In genomic region chr11:72244317-72245231, GRCh38 we compare ENCODE assay signal across 13 cellular contexts. TPM values are rescaled to one million over a fixed set of nuclear protein-coding genes. Genes with fewer than 3 reads are reported as not detected.
A peak's percentile ranks its signal among the peaks of the same experiment; 100 is the strongest.
DNase-seq lines count a peak whose midpoint lies in the region; FAIRE-seq and TF ChIP-seq lines count a peak whose summit lies in the region.
"Had no signal": no experiment of that assay in that cellular context is flagged by ENCODE, and none has a peak within 500 bp of the region (broad histone marks: within the 10 kb centered on the region; RNA-seq: fewer than 3 reads in every experiment).

No MANE protein-coding gene starts in this region.

- H3K9me3 ChIP-seq in A673 (ENCODE audit: low read depth, low read length, poor library complexity, severe bottlenecking): no peaks in the 10 kb centered on the region
- H3K9me3 ChIP-seq in small intestine (ENCODE audit: control insufficient read depth, low read depth): no peaks in the 10 kb centered on the region

- TF ChIP-seq CTCF in A673 (conservative IDR thresholded peaks at IDR 0.05; ENCODE audit: low read depth, low read length): no peak
- no peak for TF ChIP-seq CTCF in GM13977 (IDR thresholded peaks at IDR 0.05; ENCODE audit: extremely low read depth, insufficient read depth, missing control alignments)
- no peak for TF ChIP-seq CTCF in nephron progenitor cell (IDR thresholded peaks at IDR 0.05)

- H3K4me1 ChIP-seq in A673 (ENCODE audit: insufficient read depth, low read length, poor library complexity, severe bottlenecking) (no peaks in the 10 kb centered on the region), small intestine (ENCODE audit: control insufficient read depth in 2 of 2, insufficient read depth in 1 of 2, low read depth in 1 of 2, low read length in 1 of 2) (peaks cover 0 to 2% of the 10 kb centered on the region in 2 donors)

- in situ Hi-C loops in GM13977 (cut with MboI; ENCODE audit: low pct_unique_long_range_greater_than_20kb, low sequenced_read_pairs, unreplicated experiment): no loop called here

- peak overlapping the region; percentile 75 for H3K4me3 Mint-ChIP-seq in nephron progenitor cell
- H3K4me3 Mint-ChIP-seq: T-helper 2 cell treated with Interferon-gamma antibody and Interleukin-4, amounts not matched to agents 5 μg/mL and 100 μg/mL, for 36 hours had no signal

- BruUV-seq in A673 (replicated peaks; lab: Mats Ljungman, UMichigan): no TSS peak

- H3K4me1 Mint-ChIP-seq in nephron progenitor cell: peaks cover 24% of the 10 kb centered on the region

- no peak for DNase-seq in A673 (ENCODE audit: low spot score)
- DNase-seq in GM13977 (ENCODE audit: low spot score): peak; percentile 43
- peak; percentile 65 for DNase-seq in ecto neural progenitor cell (ENCODE audit: low spot score)
- peak; percentile 58 for DNase-seq in nephron progenitor cell
- no peak for DNase-seq in effector CD8-positive, alpha-beta T cell (lab: John Stamatoyannopoulos, UW)
- no peak for DNase-seq in NOMO-1 treated with DMSO at 0.1 percent for 48 hours (lab: John Stamatoyannopoulos, UW; ENCODE audit: unreplicated experiment)
- DNase-seq in COR-L47 (lab: John Stamatoyannopoulos, UW): no peak
- no peak for DNase-seq in small intestine
- DNase-seq: NCI-H774; stimulated activated CD4-positive, alpha-beta T cell treated with anti-CD3 and anti-CD28 coated beads, Interleukin-15, amount 100 ng/mL, for 24 hours had no signal

- intact Hi-C loops in A673 (cut with micrococcal nuclease; ENCODE audit: unreplicated experiment): no loop called here

- FAIRE-seq in small intestine (lab: Jason Lieb, UNC): no peak
- FAIRE-seq: bronchial epithelial cell, D721Med had no signal

- H3K4me3 ChIP-seq in A673 (ENCODE audit: low read depth, low read length, poor library complexity, severe bottlenecking) (peak overlapping the region; percentile 20), small intestine (ENCODE audit: low read depth in 1 of 2, low read length in 2 of 2) (peak overlapping the region in 1 of 2 donors; percentile 13)

- H3K36me3 Mint-ChIP-seq in nephron progenitor cell (ENCODE audit: low read depth): no peaks in the 10 kb centered on the region

- H3K27ac Mint-ChIP-seq in nephron progenitor cell: no peak overlapping the region
- H3K27ac Mint-ChIP-seq: T-helper 2 cell treated with Interferon-gamma antibody and Interleukin-4, amounts not matched to agents 5 μg/mL and 100 μg/mL, for 36 hours had no signal

- H3K27me3 ChIP-seq in A673 (replicated peaks; ENCODE audit: insufficient read depth, low read depth, low read length, poor library complexity) (peaks cover 84% of the 10 kb centered on the region), small intestine (ENCODE audit: control insufficient read depth in 2 of 2, insufficient read depth in 2 of 2, low read length in 2 of 2) (peaks cover 12 to 38% of the 10 kb centered on the region in 2 donors)

- 8 to 12% (median 8%) methylated on average over 45 to 49 of the region's 49 CpGs for WGBS in small intestine, 3 donors

- peaks cover 39% of the 10 kb centered on the region for H3K27me3 Mint-ChIP-seq in nephron progenitor cell (ENCODE audit: low read depth, poor library complexity)

- peaks cover 14% of the 10 kb centered on the region for H3K9me3 Mint-ChIP-seq in nephron progenitor cell
- H3K9me3 Mint-ChIP-seq: T-helper 2 cell treated with Interferon-gamma antibody and Interleukin-4, amounts not matched to agents 5 μg/mL and 100 μg/mL, for 36 hours had no signal

- H3K36me3 ChIP-seq in A673 (ENCODE audit: insufficient read depth, low read length, poor library complexity, severe bottlenecking) (no peaks in the 10 kb centered on the region), small intestine (ENCODE audit: control insufficient read depth in 2 of 2, insufficient read depth in 2 of 2, low read length in 2 of 2) (no peaks in the 10 kb centered on the region)

- POLR2A ChIA-PET in A673 (lab: Charles Lee; ENCODE audit: low non-redundant PET): interaction anchor here (0.5 kb wide), 1 partner anchor 33 kb away, joined by 3 read pairs; no protein-coding TSS in a partner anchor

- CTCF ChIA-PET in A673 (lab: Charles Lee): interaction anchor here (0.5 kb wide), 1 partner anchor 108 kb away, joined by 3 read pairs; no protein-coding TSS in a partner anchor

- no peak overlapping the region for H3K27ac ChIP-seq in A673 (ENCODE audit: low read depth, low read length, poor library complexity, severe bottlenecking)
- H3K27ac ChIP-seq in small intestine (ENCODE audit: low read depth in 1 of 2, low read length in 1 of 2): no peak overlapping the region

RNA-seq across cellular contexts. Expression of gene PHOX2A, which starts 0.6 kb away (rescaled TPM):
- not detected in 2 replicates for total RNA-seq in A673 (2021)
- polyA plus RNA-seq in small intestine: 1 to 10 TPM in 1 of 3 donors, not detected in 2; 3.3 TPM
- total RNA-seq: bronchial epithelial cell had no signal

RNA-seq across cellular contexts. Expression of gene INPPL1, which starts 20.0 kb away (rescaled TPM):
- total RNA-seq in A673 (2021): 104 and 141 TPM in 2 replicates
- 10 to 100 TPM; 43.2 to 63.7 (median 57.7) TPM for polyA plus RNA-seq in small intestine

RNA-seq across cellular contexts. Expression of gene FOLR2, which starts 28.0 kb away (rescaled TPM):
- not detected in 2 replicates for total RNA-seq in A673 (2021)
- 10 to 100 TPM in 1 of 3 donors, 1 to 10 TPM in 1, under 1 TPM in 1; 0.67 to 24.2 (median 6.8) TPM for polyA plus RNA-seq in small intestine
- total RNA-seq: bronchial epithelial cell had no signal

RNA-seq across cellular contexts. Expression of gene FOLR1, which starts 52.6 kb away (rescaled TPM):
- total RNA-seq in A673 (2021): not detected in 2 replicates
- polyA plus RNA-seq in small intestine: under 1 TPM in 1 of 3 donors, not detected in 2; 0.19 TPM

Comparison
In these comparisons a context has a peak if more than half of its experiments do, and no peak if none do; other contexts are left out.
1. DNase-seq: peak in GM13977 (single experiment), ecto neural progenitor cell (single experiment) and nephron progenitor cell (single experiment); none in A673 (single experiment), effector CD8-positive, alpha-beta T cell (single experiment), NOMO-1 treated with DMSO at 0.1 percent for 48 hours (single experiment), COR-L47 (single experiment) and small intestine (single experiment).